16 cellular contexts compared by ENCODE assay signal in the genomic region with DNA sequence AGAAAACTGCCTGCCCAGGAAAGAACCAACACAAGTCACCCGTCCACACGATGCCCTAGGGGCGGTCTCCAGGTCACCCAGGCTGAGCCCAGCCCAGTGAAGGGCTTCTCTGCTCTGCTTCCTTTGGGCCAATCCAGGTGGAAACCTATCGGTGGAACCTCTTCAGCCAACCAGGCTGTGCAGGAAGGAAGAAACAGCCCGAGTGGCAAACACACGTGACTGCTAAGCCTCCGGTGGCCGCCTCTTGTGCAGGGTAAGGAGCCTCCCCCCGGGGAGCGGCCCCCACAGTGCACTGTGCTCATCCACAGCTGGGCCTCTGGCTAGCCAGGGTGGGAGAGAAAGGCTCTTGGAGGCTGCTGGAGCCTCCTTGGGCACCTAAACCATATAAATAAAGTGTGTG. TPM values are rescaled to one million over a fixed set of nuclear protein-coding genes. Genes with fewer than 3 reads are reported as not detected.
DNase-seq lines count a peak whose midpoint lies in the region; ATAC-seq, FAIRE-seq and TF ChIP-seq lines count a peak whose summit lies in the region.
"Had no signal": no experiment of that assay in that cellular context is flagged by ENCODE, and none has a peak within 500 bp of the region (broad histone marks: within the 10 kb centered on the region; RNA-seq: fewer than 3 reads in every experiment).

No MANE protein-coding gene starts in this region.

- H3K36me3 ChIP-seq in CD4-positive, CD25-positive, alpha-beta regulatory T cell (ENCODE audit: control insufficient read depth, insufficient read depth, low read length), result no peaks in the 10 kb centered on the region
- no peaks in the 10 kb centered on the region for H3K36me3 ChIP-seq in HEK293 (ENCODE audit: control insufficient read depth in 2 of 2, insufficient read depth in 1 of 2, low read length in 2 of 2)
- H3K36me3 ChIP-seq: transverse colon had no signal

- H3K36me3 Mint-ChIP-seq in CD4-positive, CD25-positive, alpha-beta regulatory T cell, result no peaks in the 10 kb centered on the region
- no peaks in the 10 kb centered on the region for H3K36me3 Mint-ChIP-seq in activated naive CD8-positive, alpha-beta T cell treated with anti-CD3 and anti-CD28 coated beads, Interleukin-2, amount 50 U/mL, for 24 hours (ENCODE audit: low read depth)
- no peaks in the 10 kb centered on the region for H3K36me3 Mint-ChIP-seq in naive thymus-derived CD8-positive, alpha-beta T cell

- peak overlapping the region; percentile 39 to 68 (median 58) for H3K4me3 Mint-ChIP-seq in CD4-positive, CD25-positive, alpha-beta regulatory T cell
- H3K4me3 Mint-ChIP-seq in activated naive CD8-positive, alpha-beta T cell treated with anti-CD3 and anti-CD28 coated beads, Interleukin-2, amount 50 U/mL, for 24 hours, result no peak overlapping the region
- peak overlapping the region; percentile 48 to 81 (median 72) for H3K4me3 Mint-ChIP-seq in naive thymus-derived CD8-positive, alpha-beta T cell

- H3K9me3 Mint-ChIP-seq in CD4-positive, CD25-positive, alpha-beta regulatory T cell, result no peaks in the 10 kb centered on the region
- no peaks in the 10 kb centered on the region for H3K9me3 Mint-ChIP-seq in activated naive CD8-positive, alpha-beta T cell treated with anti-CD3 and anti-CD28 coated beads, Interleukin-2, amount 50 U/mL, for 24 hours
- H3K9me3 Mint-ChIP-seq in naive thymus-derived CD8-positive, alpha-beta T cell, result no peaks in the 10 kb centered on the region

- H3K9me3 ChIP-seq in CD4-positive, CD25-positive, alpha-beta regulatory T cell (ENCODE audit: control insufficient read depth in 2 of 2, low read length in 2 of 2), result no peaks in the 10 kb centered on the region
- no peaks in the 10 kb centered on the region for H3K9me3 ChIP-seq in HEK293 (ENCODE audit: control insufficient read depth, insufficient read depth, low read depth, low read length)
- H3K9me3 ChIP-seq: psoas muscle, transverse colon had no signal

- CTCF ChIA-PET in HEK293 (lab: Yijun Ruan, JAX), result interaction anchor here (0.5 to 12.2 kb wide), 4 partner anchors 10 to 157 kb away, joined by 3 to 145 read pairs (median 14); no protein-coding TSS in a partner anchor

- no peak overlapping the region for H3K27ac Mint-ChIP-seq in CD4-positive, CD25-positive, alpha-beta regulatory T cell
- H3K27ac Mint-ChIP-seq in activated naive CD8-positive, alpha-beta T cell treated with anti-CD3 and anti-CD28 coated beads, Interleukin-2, amount 50 U/mL, for 24 hours, result no peak overlapping the region
- H3K27ac Mint-ChIP-seq in naive thymus-derived CD8-positive, alpha-beta T cell, result peak overlapping the region in 6 of 10 donors; percentile 27 to 82 (median 48)

- peaks cover 69% of the 10 kb centered on the region for H3K27me3 Mint-ChIP-seq in CD4-positive, CD25-positive, alpha-beta regulatory T cell
- H3K27me3 Mint-ChIP-seq in activated naive CD8-positive, alpha-beta T cell treated with anti-CD3 and anti-CD28 coated beads, Interleukin-2, amount 50 U/mL, for 24 hours, result peaks cover 37% of the 10 kb centered on the region
- peaks cover 4 to 36% (median 14%) of the 10 kb centered on the region in 5 donors for H3K27me3 Mint-ChIP-seq in naive thymus-derived CD8-positive, alpha-beta T cell

- peaks cover 35% of the 10 kb centered on the region for H3K4me1 ChIP-seq in CD4-positive, CD25-positive, alpha-beta regulatory T cell (ENCODE audit: control insufficient read depth, insufficient read depth, low read length, poor library complexity, severe bottlenecking)
- peaks cover 10% of the 10 kb centered on the region; the same call in 1 of the 2 replicates for H3K4me1 ChIP-seq in HEK293 (ENCODE audit: control insufficient read depth, insufficient read depth, low read length)

- H3K27ac ChIP-seq in CD4-positive, CD25-positive, alpha-beta regulatory T cell (ENCODE audit: insufficient read depth, low read length, poor library complexity, severe bottlenecking), result no peak overlapping the region
- no peak overlapping the region for H3K27ac ChIP-seq in HEK293 (ENCODE audit: extremely low read depth, low read depth, low read length)
- H3K27ac ChIP-seq: psoas muscle, transverse colon had no signal

- no peak for TF ChIP-seq POLR2A in GM12891 (IDR thresholded peaks at IDR 0.05; ENCODE audit: low read depth, low read length)

- ATAC-seq in CD4-positive, CD25-positive, alpha-beta regulatory T cell (ENCODE audit: low read depth in 2 of 2), result no peak
- peak; percentile 27 for ATAC-seq in activated naive CD8-positive, alpha-beta T cell treated with anti-CD3 and anti-CD28 coated beads, Interleukin-2, amount 50 U/mL, for 24 hours
- ATAC-seq in naive thymus-derived CD8-positive, alpha-beta T cell, result peak; percentile 40 to 60
- ATAC-seq in GM18861 (IDR thresholded peaks at IDR 0.05; ENCODE audit: unreplicated experiment), result no peak
- no peak for ATAC-seq in GM19035 (IDR thresholded peaks at IDR 0.05; ENCODE audit: unreplicated experiment)
- ATAC-seq: psoas muscle had no signal

- peaks cover 0 to 18% (median 3%) of the 10 kb centered on the region in 4 donors for H3K4me1 Mint-ChIP-seq in CD4-positive, CD25-positive, alpha-beta regulatory T cell
- peaks cover 16% of the 10 kb centered on the region for H3K4me1 Mint-ChIP-seq in activated naive CD8-positive, alpha-beta T cell treated with anti-CD3 and anti-CD28 coated beads, Interleukin-2, amount 50 U/mL, for 24 hours
- H3K4me1 Mint-ChIP-seq in naive thymus-derived CD8-positive, alpha-beta T cell, result peaks cover 21 to 31% (median 29%) of the 10 kb centered on the region in 4 donors

- no peak for TF ChIP-seq CTCF in HEK293 (tag by site-specific recombination; IDR thresholded peaks at IDR 0.05)

- DNase-seq in CD4-positive, CD25-positive, alpha-beta regulatory T cell, result peak in 1 of 3 donors; percentile 16
- no peak for DNase-seq in activated naive CD8-positive, alpha-beta T cell treated with anti-CD3 and anti-CD28 coated beads, Interleukin-2, amount 50 U/mL, for 24 hours
- peak in 3 of 10 donors; percentile 17 to 43 (median 40) for DNase-seq in naive thymus-derived CD8-positive, alpha-beta T cell
- DNase-seq in NCI-H526 (lab: John Stamatoyannopoulos, UW) (no peak), GM12891 (ENCODE audit: insufficient read length, low spot score) (no peak)
- DNase-seq: cortex of kidney, DMS153, NCI-H1417 treated with DMSO at 0.1 percent for 48 hours, NCI-H2171 treated with DMSO at 0.1 percent for 48 hours, transverse colon had no signal

- POLR2A ChIA-PET in HEK293 (lab: Yijun Ruan, JAX), result interaction anchor here (0.6 kb wide), 2 partner anchors 107 to 301 kb away, joined by 5 to 8 read pairs; no protein-coding TSS in a partner anchor
- POLR2A ChIA-PET in naive thymus-derived CD8-positive, alpha-beta T cell (lab: Charles Lee), result no interaction called here

- H3K27me3 ChIP-seq in CD4-positive, CD25-positive, alpha-beta regulatory T cell (ENCODE audit: control insufficient read depth, insufficient read depth, low read length), result peaks cover 7% of the 10 kb centered on the region

- FAIRE-seq in GM12891 (lab: Jason Lieb, UNC), result no peak
- FAIRE-seq: frontal cortex, GM18507 had no signal

- no peak overlapping the region for H3K4me3 ChIP-seq in CD4-positive, CD25-positive, alpha-beta regulatory T cell (ENCODE audit: low read depth, low read length)
- H3K4me3 ChIP-seq in HEK293 (ENCODE audit: low read depth, low read length), result no peak overlapping the region
- H3K4me3 ChIP-seq: transverse colon had no signal

TF ChIP-seq in HEK293, 187 proteins besides CTCF, POLR2A, EP300 and RAD21 (continues in another document):
- no peak for TF ChIP-seq SCRT1 (tag by site-specific recombination; IDR thresholded peaks at IDR 0.05; ENCODE audit: borderline replicate concordance)

TF ChIP-seq in GM12891, 5 proteins besides CTCF, POLR2A, EP300 and RAD21:
- TF ChIP-seq POLR2AphosphoS5 (IDR thresholded peaks at IDR 0.05; ENCODE audit: low read depth, low read length), result no peak
- TF ChIP-seq TAF1 (IDR thresholded peaks at IDR 0.05; ENCODE audit: low read depth, low read length), result no peak
- TF ChIP-seq PAX5 (IDR thresholded peaks at IDR 0.05; ENCODE audit: insufficient read depth, low read length, severe bottlenecking), result no peak
- no peak for TF ChIP-seq SPI1 (IDR thresholded peaks at IDR 0.05; ENCODE audit: low read depth, low read length)

RNA-seq across cellular contexts. Expression of a gene that starts 2.5 kb away (rescaled TPM):
- total RNA-seq in CD4-positive, CD25-positive, alpha-beta regulatory T cell, result 0.35 TPM
- under 1 TPM in 2 of 4 donors, not detected in 2; 0.14 to 0.28 TPM for polyA plus RNA-seq in CD4-positive, CD25-positive, alpha-beta regulatory T cell
- total RNA-seq in naive thymus-derived CD8-positive, alpha-beta T cell, result under 1 TPM; 0.41 to 0.57 TPM
- polyA plus RNA-seq in naive thymus-derived CD8-positive, alpha-beta T cell, result under 1 TPM; 0.25 to 0.44 (median 0.35) TPM
- 0.03 TPM for polyA plus RNA-seq in GM12891 (2012; ENCODE audit: low read depth, missing spikeins)

RNA-seq across cellular contexts. Expression of a gene that starts 7.3 kb away (rescaled TPM):
- 70.0 TPM for total RNA-seq in CD4-positive, CD25-positive, alpha-beta regulatory T cell
- polyA plus RNA-seq in CD4-positive, CD25-positive, alpha-beta regulatory T cell, result 10 to 100 TPM; 32.4 to 40.4 (median 36.4) TPM
- 100 to 1,000 TPM; 124 TPM for total RNA-seq in naive thymus-derived CD8-positive, alpha-beta T cell
- 10 to 100 TPM; 26.6 to 47.0 (median 35.5) TPM for polyA plus RNA-seq in naive thymus-derived CD8-positive, alpha-beta T cell
- polyA plus RNA-seq in GM12891 (2012; ENCODE audit: low read depth, missing spikeins), result 16.2 TPM

RNA-seq across cellular contexts. Expression of a gene that starts 19.2 kb away (rescaled TPM):
- 30.8 TPM for total RNA-seq in CD4-positive, CD25-positive, alpha-beta regulatory T cell
- polyA plus RNA-seq in CD4-positive, CD25-positive, alpha-beta regulatory T cell, result 100 to 1,000 TPM in 1 of 4 donors, 10 to 100 TPM in 3; 64.3 to 106 (median 80.2) TPM
- total RNA-seq in naive thymus-derived CD8-positive, alpha-beta T cell, result 10 to 100 TPM; 30.8 to 32.6 TPM
- polyA plus RNA-seq in naive thymus-derived CD8-positive, alpha-beta T cell, result 10 to 100 TPM; 43.9 to 49.1 (median 45.8) TPM
- polyA plus RNA-seq in GM12891 (2012; ENCODE audit: low read depth, missing spikeins), result 35.2 TPM

RNA-seq across cellular contexts. Expression of a gene that starts 32.3 kb away (rescaled TPM):
- total RNA-seq in CD4-positive, CD25-positive, alpha-beta regulatory T cell, result 1.3 TPM
- polyA plus RNA-seq in CD4-positive, CD25-positive, alpha-beta regulatory T cell, result under 1 TPM in 3 of 4 donors, not detected in 1; 0.14 to 0.75 (median 0.54) TPM
- total RNA-seq in naive thymus-derived CD8-positive, alpha-beta T cell, result 1 to 10 TPM; 1.5 to 1.6 TPM
- polyA plus RNA-seq in naive thymus-derived CD8-positive, alpha-beta T cell, result under 1 TPM in 2 of 3 donors, not detected in 1; 0.08 to 0.10 TPM
- polyA plus RNA-seq in GM12891 (2012; ENCODE audit: low read depth, missing spikeins), result 47.4 TPM

Comparison
In these comparisons a context has a peak if more than half of its experiments do, and no peak if none do; other contexts are left out.
1. ATAC-seq: peak in activated naive CD8-positive, alpha-beta T cell treated with anti-CD3 and anti-CD28 coated beads, Interleukin-2, amount 50 U/mL, for 24 hours (single experiment) and naive thymus-derived CD8-positive, alpha-beta T cell (2 of 2); none in CD4-positive, CD25-positive, alpha-beta regulatory T cell (0 of 2), GM18861 (single experiment) and GM19035 (single experiment).
2. H3K27ac Mint-ChIP-seq: peak in naive thymus-derived CD8-positive, alpha-beta T cell (6 of 10); none in CD4-positive, CD25-positive, alpha-beta regulatory T cell (0 of 3) and activated naive CD8-positive, alpha-beta T cell treated with anti-CD3 and anti-CD28 coated beads, Interleukin-2, amount 50 U/mL, for 24 hours (single experiment).